In genomic region chr7:7425321-7425720, GRCh38 we compare ENCODE assay signal across 24 cellular contexts.
DNase-seq lines count a peak whose midpoint lies in the region; ATAC-seq and TF ChIP-seq lines count a peak whose summit lies in the region.
"Had no signal": no experiment of that assay in that cellular context is flagged by ENCODE, and none has a peak within 500 bp of the region (broad histone marks: within the 10 kb centered on the region; RNA-seq: fewer than 3 reads in every experiment).

No MANE protein-coding gene starts in this region.

- intact Hi-C loops in colonic mucosa (cut with DNase I), result loop anchor here (2.0 to 10.0 kb wide), 2 partner anchors 115 to 789 kb away; no protein-coding TSS in a partner anchor

- no peak for ATAC-seq in activated T-cell treated with anti-CD3 and anti-CD28 coated beads, Interleukin-2, amount 50 U/mL, for 4 hours
- no peak for ATAC-seq in effector memory CD8-positive, alpha-beta T cell (replicated peaks)
- ATAC-seq in stimulated activated naive B cell treated with anti-CD40 and anti-IgM and Interleukin-4, amounts not matched to agents 10 μg/mL and 1 μg/mL and 100 μg/mL, for 72 hours (replicated peaks), result no peak
- no peak for ATAC-seq in GM21526 (IDR thresholded peaks at IDR 0.05; ENCODE audit: low FRiP score, unreplicated experiment)

- H3K27ac Mint-ChIP-seq in effector memory CD8-positive, alpha-beta T cell, result peak overlapping the region in 1 of 2 donors; percentile 54
- H3K27ac Mint-ChIP-seq in stimulated activated naive B cell treated with anti-CD40 and anti-IgM and Interleukin-4, amounts not matched to agents 10 μg/mL and 1 μg/mL and 100 μg/mL, for 72 hours, result peak overlapping the region; percentile 43
- H3K27ac Mint-ChIP-seq: activated CD4-positive, alpha-beta memory T cell treated with anti-CD3 and anti-CD28 coated beads, Interleukin-2, amount 10 ng/mL, durations not matched to agents 7 days and 5 days; activated naive CD4-positive, alpha-beta T cell treated with anti-CD3 and anti-CD28 coated beads, Interleukin-2, amount 10 ng/mL, durations not matched to agents 7 days and 5 days; endodermal cell; WTC11 had no signal

- no peak for DNase-seq in activated T-cell treated with anti-CD3 and anti-CD28 coated beads, Interleukin-2, amount 50 U/mL, for 4 hours
- DNase-seq in activated T-cell treated with anti-CD3 and anti-CD28 coated beads, Interleukin-2, amount 50 U/mL, for 1 hour, result no peak
- DNase-seq in effector memory CD8-positive, alpha-beta T cell, result no peak
- no peak for DNase-seq in stimulated activated naive B cell treated with anti-CD40 and anti-IgM and Interleukin-4, amounts not matched to agents 10 μg/mL and 1 μg/mL and 100 μg/mL, for 72 hours
- DNase-seq in NCI-H2029 treated with DMSO at 0.1 percent for 48 hours (lab: John Stamatoyannopoulos, UW), result no peak
- no peak for DNase-seq in colonic mucosa
- DNase-seq: activated CD4-positive, alpha-beta memory T cell treated with anti-CD3 and anti-CD28 coated beads, Interleukin-2, amount 10 ng/mL, durations not matched to agents 7 days and 5 days; activated naive CD4-positive, alpha-beta T cell treated with anti-CD3 and anti-CD28 coated beads, Interleukin-2, amount 10 ng/mL, durations not matched to agents 7 days and 5 days; activated T-cell treated with anti-CD3 and anti-CD28 coated beads, Interleukin-2, amount 50 U/mL, for 24 hours; EL; endodermal cell; kidney; lower lobe of right lung; NCI-H1048; NCI-H1930; RPMI8226; spleen; stimulated activated CD4-positive, alpha-beta T cell treated with anti-CD3 and anti-CD28 coated beads, Interleukin-4, amount 100 ng/mL, for 24 hours; stimulated activated naive CD8-positive, alpha-beta T cell treated with anti-CD3 and anti-CD28 coated beads, Interleukin-15, amount 100 ng/mL, for 72 hours; transverse colon had no signal

- H2AFZ ChIP-seq in Loucy (ENCODE audit: low read length), result peak overlapping the region; percentile 35; the same call in 1 of the 2 replicates

- H3K4me3 ChIP-seq in Loucy (ENCODE audit: low read length, poor library complexity, severe bottlenecking) (no peak overlapping the region), colonic mucosa (no peak overlapping the region)

- no peaks in the 10 kb centered on the region for H3K9me2 ChIP-seq in Loucy (replicated peaks; ENCODE audit: low read depth, low read length)

- peak overlapping the region; percentile 72 for H3K4me2 ChIP-seq in Loucy (ENCODE audit: low read depth, low read length, poor library complexity, severe bottlenecking)

- H3K4me1 Mint-ChIP-seq in activated T-cell treated with anti-CD3 and anti-CD28 coated beads, Interleukin-2, amount 50 U/mL, for 4 hours (ENCODE audit: low read depth), result peaks cover 10% of the 10 kb centered on the region
- no peaks in the 10 kb centered on the region for H3K4me1 Mint-ChIP-seq in effector memory CD8-positive, alpha-beta T cell (ENCODE audit: low read depth in 2 of 2)
- peaks cover 0 to 2% of the 10 kb centered on the region in 2 donors for H3K4me1 Mint-ChIP-seq in stimulated activated naive B cell treated with anti-CD40 and anti-IgM and Interleukin-4, amounts not matched to agents 10 μg/mL and 1 μg/mL and 100 μg/mL, for 72 hours
- H3K4me1 Mint-ChIP-seq: stimulated activated naive CD8-positive, alpha-beta T cell treated with anti-CD3 and anti-CD28 coated beads, Interleukin-15, amount 100 ng/mL, for 72 hours had no signal

- H3K27me3 Mint-ChIP-seq in activated T-cell treated with anti-CD3 and anti-CD28 coated beads, Interleukin-2, amount 50 U/mL, for 4 hours (ENCODE audit: low read depth), result peaks cover 2% of the 10 kb centered on the region
- peaks cover 10 to 17% of the 10 kb centered on the region in 2 donors for H3K27me3 Mint-ChIP-seq in effector memory CD8-positive, alpha-beta T cell
- no peaks in the 10 kb centered on the region for H3K27me3 Mint-ChIP-seq in stimulated activated naive B cell treated with anti-CD40 and anti-IgM and Interleukin-4, amounts not matched to agents 10 μg/mL and 1 μg/mL and 100 μg/mL, for 72 hours
- H3K27me3 Mint-ChIP-seq: activated naive CD4-positive, alpha-beta T cell treated with anti-CD3 and anti-CD28 coated beads, Interleukin-2, amount 10 ng/mL, durations not matched to agents 7 days and 5 days; stimulated activated naive CD8-positive, alpha-beta T cell treated with anti-CD3 and anti-CD28 coated beads, Interleukin-15, amount 100 ng/mL, for 72 hours had no signal

- no peaks in the 10 kb centered on the region for H3K36me3 Mint-ChIP-seq in activated T-cell treated with anti-CD3 and anti-CD28 coated beads, Interleukin-2, amount 50 U/mL, for 4 hours (ENCODE audit: insufficient read depth)
- H3K36me3 Mint-ChIP-seq in effector memory CD8-positive, alpha-beta T cell (ENCODE audit: insufficient read depth), result no peaks in the 10 kb centered on the region
- no peaks in the 10 kb centered on the region for H3K36me3 Mint-ChIP-seq in stimulated activated naive B cell treated with anti-CD40 and anti-IgM and Interleukin-4, amounts not matched to agents 10 μg/mL and 1 μg/mL and 100 μg/mL, for 72 hours
- H3K36me3 Mint-ChIP-seq: activated naive CD4-positive, alpha-beta T cell treated with anti-CD3 and anti-CD28 coated beads, Interleukin-2, amount 10 ng/mL, durations not matched to agents 7 days and 5 days; WTC11 had no signal

- no peaks in the 10 kb centered on the region for H4K20me1 ChIP-seq in Loucy (ENCODE audit: insufficient read depth, low read length, poor library complexity, severe bottlenecking)

- H3K27me3 ChIP-seq in Loucy (ENCODE audit: insufficient read depth, low read length, poor library complexity, severe bottlenecking) (no peaks in the 10 kb centered on the region), colonic mucosa (no peaks in the 10 kb centered on the region)
- H3K27me3 ChIP-seq: right atrium auricular region, spleen, transverse colon had no signal

- no peak overlapping the region for H3K9ac ChIP-seq in Loucy (ENCODE audit: low read depth, low read length, poor library complexity, severe bottlenecking)
- no peak overlapping the region for H3K9ac ChIP-seq in colonic mucosa (ENCODE audit: low read depth in 2 of 2, low read length in 2 of 2)

- H3K79me2 ChIP-seq in Loucy (ENCODE audit: insufficient read depth, low read length), result no peaks in the 10 kb centered on the region

- H3F3A ChIP-seq in Loucy (ENCODE audit: low read depth), result no peaks in the 10 kb centered on the region

- peak overlapping the region; percentile 24 for H3K4me3 Mint-ChIP-seq in activated T-cell treated with anti-CD3 and anti-CD28 coated beads, Interleukin-2, amount 50 U/mL, for 4 hours
- H3K4me3 Mint-ChIP-seq in effector memory CD8-positive, alpha-beta T cell, result peak overlapping the region; percentile 0 to 46
- H3K4me3 Mint-ChIP-seq in stimulated activated naive B cell treated with anti-CD40 and anti-IgM and Interleukin-4, amounts not matched to agents 10 μg/mL and 1 μg/mL and 100 μg/mL, for 72 hours, result peak overlapping the region in 1 of 2 donors; percentile 69
- H3K4me3 Mint-ChIP-seq: endodermal cell, WTC11 had no signal

- H3K36me3 ChIP-seq in Loucy (ENCODE audit: insufficient read depth, low read length), result no peaks in the 10 kb centered on the region
- no peaks in the 10 kb centered on the region for H3K36me3 ChIP-seq in colonic mucosa
- H3K36me3 ChIP-seq: lower lobe of right lung, right atrium auricular region, spleen, transverse colon had no signal

- no peak overlapping the region for H3K27ac ChIP-seq in colonic mucosa
- H3K27ac ChIP-seq: lower lobe of right lung, right atrium auricular region, transverse colon had no signal

- TF ChIP-seq CTCF in Loucy (conservative IDR thresholded peaks at IDR 0.05; ENCODE audit: low read length) (no peak), colonic mucosa (IDR thresholded peaks at IDR 0.05) (no peak)

- H3K4me1 ChIP-seq in Loucy (ENCODE audit: insufficient read depth, low read length, poor library complexity, severe bottlenecking), result peaks cover 7% of the 10 kb centered on the region
- no peaks in the 10 kb centered on the region for H3K4me1 ChIP-seq in colonic mucosa
- H3K4me1 ChIP-seq: lower lobe of right lung, transverse colon had no signal

- H3K9me3 Mint-ChIP-seq in activated T-cell treated with anti-CD3 and anti-CD28 coated beads, Interleukin-2, amount 50 U/mL, for 4 hours, result no peaks in the 10 kb centered on the region
- H3K9me3 Mint-ChIP-seq in effector memory CD8-positive, alpha-beta T cell, result no peaks in the 10 kb centered on the region
- no peaks in the 10 kb centered on the region for H3K9me3 Mint-ChIP-seq in stimulated activated naive B cell treated with anti-CD40 and anti-IgM and Interleukin-4, amounts not matched to agents 10 μg/mL and 1 μg/mL and 100 μg/mL, for 72 hours
- H3K9me3 Mint-ChIP-seq: activated CD4-positive, alpha-beta memory T cell treated with anti-CD3 and anti-CD28 coated beads, Interleukin-2, amount 10 ng/mL, durations not matched to agents 7 days and 5 days; activated naive CD4-positive, alpha-beta T cell treated with anti-CD3 and anti-CD28 coated beads, Interleukin-2, amount 10 ng/mL, durations not matched to agents 7 days and 5 days; activated T-cell treated with anti-CD3 and anti-CD28 coated beads, Interleukin-2, amount 50 U/mL, for 24 hours; endodermal cell; stimulated activated naive CD8-positive, alpha-beta T cell treated with anti-CD3 and anti-CD28 coated beads, Interleukin-15, amount 100 ng/mL, for 72 hours; WTC11 had no signal

- H3K9me3 ChIP-seq in Loucy (ENCODE audit: insufficient read depth, low read depth, low read length), result no peaks in the 10 kb centered on the region
- no peaks in the 10 kb centered on the region for H3K9me3 ChIP-seq in colonic mucosa
- H3K9me3 ChIP-seq: lower lobe of right lung, right atrium auricular region, spleen, transverse colon had no signal
